Comparison of ENCODE assay signal across 19 cellular contexts in genomic region chr9:87818308-87818707, GRCh38.
A peak's percentile ranks its signal among the peaks of the same experiment; 100 is the strongest.
DNase-seq lines count a peak whose midpoint lies in the region; ATAC-seq and TF ChIP-seq lines count a peak whose summit lies in the region.
"Had no signal": no experiment of that assay in that cellular context is flagged by ENCODE, and none has a peak within 500 bp of the region (broad histone marks: within the 10 kb centered on the region; RNA-seq: fewer than 3 reads in every experiment).

No MANE protein-coding gene starts in this region.

- CTCF ChIA-PET in A673 (lab: Charles Lee) (no interaction called here), HEK293 (lab: Yijun Ruan, JAX) (no interaction called here), PC-3 (lab: Charles Lee) (no interaction called here)

- H3K4me3 Mint-ChIP-seq in mesothelial cell of epicardium = no peak overlapping the region
- no peak overlapping the region for H3K4me3 Mint-ChIP-seq in activated T-cell treated with anti-CD3 and anti-CD28 coated beads, Interleukin-2, amount 50 U/mL, for 24 hours
- H3K4me3 Mint-ChIP-seq: CD14-positive monocyte, IgD-negative memory B cell, T-cell had no signal

- H3K4me3 ChIP-seq in A673 (ENCODE audit: low read depth, low read length, poor library complexity, severe bottlenecking) = no peak overlapping the region
- no peak overlapping the region for H3K4me3 ChIP-seq in HEK293 (ENCODE audit: low read depth, low read length)
- H3K4me3 ChIP-seq in PC-3 (ENCODE audit: low read length) = no peak overlapping the region
- H3K4me3 ChIP-seq: SK-N-MC had no signal

- intact Hi-C loops in A673 (cut with micrococcal nuclease; ENCODE audit: unreplicated experiment) = no loop called here
- intact Hi-C loops in PC-3 (cut with micrococcal nuclease) = no loop called here

- peaks cover 7% of the 10 kb centered on the region for H3K4me1 Mint-ChIP-seq in mesothelial cell of epicardium
- H3K4me1 Mint-ChIP-seq in activated T-cell treated with anti-CD3 and anti-CD28 coated beads, Interleukin-2, amount 50 U/mL, for 24 hours (ENCODE audit: low read depth) = peaks cover 5% of the 10 kb centered on the region
- H3K4me1 Mint-ChIP-seq: IgD-negative memory B cell, T-cell had no signal

- no peak for ATAC-seq in PC-3
- ATAC-seq: Panc1, T-cell had no signal

- H3K27ac Mint-ChIP-seq in mesothelial cell of epicardium = peak overlapping the region; percentile 11
- H3K27ac Mint-ChIP-seq in activated T-cell treated with anti-CD3 and anti-CD28 coated beads, Interleukin-2, amount 50 U/mL, for 24 hours = no peak overlapping the region
- H3K27ac Mint-ChIP-seq: CD14-positive monocyte, IgD-negative memory B cell, T-cell had no signal

- no peaks in the 10 kb centered on the region for H3K9me2 ChIP-seq in PC-3 (replicated peaks; ENCODE audit: low read length)

- H3K9ac ChIP-seq in PC-3 (ENCODE audit: low read length) = no peak overlapping the region

- H3K9me3 Mint-ChIP-seq in mesothelial cell of epicardium = peaks cover 21% of the 10 kb centered on the region
- H3K9me3 Mint-ChIP-seq in activated T-cell treated with anti-CD3 and anti-CD28 coated beads, Interleukin-2, amount 50 U/mL, for 24 hours = no peaks in the 10 kb centered on the region

- H3K79me2 ChIP-seq in PC-3 (ENCODE audit: low read length) = no peaks in the 10 kb centered on the region

- H3K27me3 ChIP-seq in A673 (replicated peaks; ENCODE audit: insufficient read depth, low read depth, low read length, poor library complexity) (no peaks in the 10 kb centered on the region), PC-3 (ENCODE audit: low read length) (no peaks in the 10 kb centered on the region)

- BruUV-seq in A673 (replicated peaks; lab: Mats Ljungman, UMichigan) = no TSS peak
- no TSS peak for BruUV-seq in PC-3 (replicated peaks; lab: Mats Ljungman, UMichigan)

- POLR2A ChIA-PET in A673 (lab: Charles Lee; ENCODE audit: low non-redundant PET) (interaction anchor here (0.5 kb wide), 1 partner anchor 227 kb away, joined by 3 read pairs; no protein-coding TSS in a partner anchor), HEK293 (lab: Yijun Ruan, JAX) (interaction anchor here (1.0 kb wide), 1 partner anchor 258 kb away, joined by 3 read pairs; no protein-coding TSS in a partner anchor), PC-3 (lab: Charles Lee; ENCODE audit: unreplicated experiment) (interaction anchor here (0.6 kb wide), 1 partner anchor 10 kb away, joined by 5 read pairs; no protein-coding TSS in a partner anchor)

- DNase-seq in A673 (ENCODE audit: low spot score) = peak; percentile 41
- DNase-seq in PC-3 = peak; percentile 36
- DNase-seq in mesothelial cell of epicardium (ENCODE audit: low spot score in 2 of 2, unreplicated experiment in 2 of 2) = no peak
- DNase-seq in NCI-H2029 treated with DMSO at 0.1 percent for 48 hours (lab: John Stamatoyannopoulos, UW) = no peak
- DNase-seq in activated T-cell treated with anti-CD3 and anti-CD28 coated beads, Interleukin-2, amount 50 U/mL, for 24 hours = no peak
- DNase-seq in cerebellar nuclear complex (lab: John Stamatoyannopoulos, UW) = no peak
- DNase-seq: COR-L47, MV-4-11, NCI-H1436, NCI-H2029, NCI-H226, NCI-H526 treated with DMSO at 0.1 percent for 48 hours, Right ventricle myocardium superior, T-cell had no signal

- TF ChIP-seq CTCF in A673 (conservative IDR thresholded peaks at IDR 0.05; ENCODE audit: low read depth, low read length) (no peak), HEK293 (tag by site-specific recombination; IDR thresholded peaks at IDR 0.05) (no peak), PC-3 (conservative IDR thresholded peaks at IDR 0.05; ENCODE audit: low read depth, low read length) (no peak), mesothelial cell of epicardium (IDR thresholded peaks at IDR 0.05; ENCODE audit: unreplicated experiment) (no peak)

- H3K36me3 Mint-ChIP-seq in mesothelial cell of epicardium = peaks cover 3% of the 10 kb centered on the region
- no peaks in the 10 kb centered on the region for H3K36me3 Mint-ChIP-seq in activated T-cell treated with anti-CD3 and anti-CD28 coated beads, Interleukin-2, amount 50 U/mL, for 24 hours (ENCODE audit: low read depth)
- H3K36me3 Mint-ChIP-seq: CD14-positive monocyte, IgD-negative memory B cell, T-cell had no signal

- H3F3A ChIP-seq in PC-3 (ENCODE audit: low read length, unreplicated experiment) = no peaks in the 10 kb centered on the region

- H2AFZ ChIP-seq in PC-3 (ENCODE audit: low read length) = no peak overlapping the region

- H3K36me3 ChIP-seq in A673 (ENCODE audit: insufficient read depth, low read length, poor library complexity, severe bottlenecking) (no peaks in the 10 kb centered on the region), HEK293 (ENCODE audit: control insufficient read depth in 2 of 2, insufficient read depth in 1 of 2, low read length in 2 of 2) (no peaks in the 10 kb centered on the region), PC-3 (ENCODE audit: low read depth, low read length) (no peaks in the 10 kb centered on the region)

- no peaks in the 10 kb centered on the region for H3K27me3 Mint-ChIP-seq in mesothelial cell of epicardium (ENCODE audit: low read depth)
- peaks cover 30% of the 10 kb centered on the region for H3K27me3 Mint-ChIP-seq in activated T-cell treated with anti-CD3 and anti-CD28 coated beads, Interleukin-2, amount 50 U/mL, for 24 hours

- H3K27ac ChIP-seq in A673 (ENCODE audit: low read depth, low read length, poor library complexity, severe bottlenecking) = no peak overlapping the region
- H3K27ac ChIP-seq in HEK293 (ENCODE audit: extremely low read depth, low read depth, low read length) = no peak overlapping the region
- H3K27ac ChIP-seq in PC-3 (ENCODE audit: low read length) = no peak overlapping the region
- H3K27ac ChIP-seq: SK-N-MC had no signal

- H4K20me1 ChIP-seq in PC-3 (ENCODE audit: low read length) = no peaks in the 10 kb centered on the region

- no peak overlapping the region for H3K4me2 ChIP-seq in PC-3 (ENCODE audit: low read length)

- H3K4me1 ChIP-seq in A673 (ENCODE audit: insufficient read depth, low read length, poor library complexity, severe bottlenecking) = no peaks in the 10 kb centered on the region
- no peaks in the 10 kb centered on the region for H3K4me1 ChIP-seq in HEK293 (ENCODE audit: control insufficient read depth, insufficient read depth, low read length)
- H3K4me1 ChIP-seq in PC-3 (ENCODE audit: insufficient read depth, low read length) = no peaks in the 10 kb centered on the region

- no peaks in the 10 kb centered on the region for H3K9me3 ChIP-seq in A673 (ENCODE audit: low read depth, low read length, poor library complexity, severe bottlenecking)
- H3K9me3 ChIP-seq in HEK293 (ENCODE audit: control insufficient read depth, insufficient read depth, low read depth, low read length) = no peaks in the 10 kb centered on the region
- H3K9me3 ChIP-seq in PC-3 (ENCODE audit: low read length) = no peaks in the 10 kb centered on the region

TF ChIP-seq in HEK293, 187 proteins besides CTCF, POLR2A, EP300 and RAD21 (continues in another document):
- TF ChIP-seq ATF2 (tag by site-specific recombination; IDR thresholded peaks at IDR 0.05; ENCODE audit: low read depth) (no peak), SP7 (tag by site-specific recombination; IDR thresholded peaks at IDR 0.05) (no peak), TSHZ1 (tag by site-specific recombination; IDR thresholded peaks at IDR 0.05; ENCODE audit: borderline replicate concordance) (peak; percentile 64; the same call in 1 of the 2 replicates), ZNF513 (tag by site-specific recombination; IDR thresholded peaks at IDR 0.05) (no peak), ZNF175 (tag by site-specific recombination; IDR thresholded peaks at IDR 0.05) (no peak)

Comparison
In these comparisons a context has a peak if more than half of its experiments do, and no peak if none do; other contexts are left out.
1. DNase-seq: peak in A673 (single experiment) and PC-3 (single experiment); none in mesothelial cell of epicardium (0 of 2), NCI-H2029 treated with DMSO at 0.1 percent for 48 hours (single experiment), activated T-cell treated with anti-CD3 and anti-CD28 coated beads, Interleukin-2, amount 50 U/mL, for 24 hours (single experiment) and cerebellar nuclear complex (0 of 2).